In genomic region chr2:136058951-136059530, GRCh38 we compare ENCODE assay signal across 10 cellular contexts. TPM values are rescaled to one million over a fixed set of nuclear protein-coding genes. Genes with fewer than 3 reads are reported as not detected.
DNase-seq lines count a peak whose midpoint lies in the region; ATAC-seq, FAIRE-seq and TF ChIP-seq lines count a peak whose summit lies in the region.
"Had no signal": no experiment of that assay in that cellular context is flagged by ENCODE, and none has a peak within 500 bp of the region (broad histone marks: within the 10 kb centered on the region; RNA-seq: fewer than 3 reads in every experiment).

No MANE protein-coding gene starts in this region.

- TF ChIP-seq POLR2A in GM12891 (IDR thresholded peaks at IDR 0.05; ENCODE audit: low read depth, low read length): no peak

- no peak overlapping the region for H3K4me3 ChIP-seq in OCI-LY7 (ENCODE audit: low read depth, low read length, poor library complexity, severe bottlenecking)

- intact Hi-C loops in OCI-LY7 (cut with micrococcal nuclease; ENCODE audit: unreplicated experiment): no loop called here

- H2AFZ ChIP-seq in OCI-LY7 (ENCODE audit: low read length): peak overlapping the region; percentile 63; the same call in 1 of the 2 replicates
- H2AFZ ChIP-seq: parathyroid adenoma had no signal

- no peak for TF ChIP-seq CTCF in OCI-LY7 (conservative IDR thresholded peaks at IDR 0.05; ENCODE audit: low read length)

- H3K9me3 ChIP-seq in OCI-LY7 (ENCODE audit: low read length): no peaks in the 10 kb centered on the region

- no peaks in the 10 kb centered on the region for H3K9me2 ChIP-seq in OCI-LY7 (ENCODE audit: insufficient read depth, low read length)

- H3K27ac ChIP-seq in OCI-LY7 (ENCODE audit: low read depth, low read length, poor library complexity, severe bottlenecking): peak overlapping the region; percentile 6
- H3K27ac ChIP-seq: parathyroid adenoma had no signal

- DNase-seq in GM12891 (ENCODE audit: insufficient read length, low spot score) (no peak), OCI-LY7 (ENCODE audit: low spot score) (peak; percentile 59), NCI-H748 treated with DMSO at 0.1 percent for 48 hours (lab: John Stamatoyannopoulos, UW) (no peak), NCI-H2107 (lab: John Stamatoyannopoulos, UW) (no peak), NCI-H510A treated with DMSO at 0.1 percent for 48 hours (lab: John Stamatoyannopoulos, UW) (no peak)
- no peak for DNase-seq in stimulated activated CD4-positive, alpha-beta T cell treated with anti-CD3 and anti-CD28 coated beads, Interleukin-15, amount 100 ng/mL, for 24 hours

- peaks cover 54% of the 10 kb centered on the region for H3K4me1 ChIP-seq in OCI-LY7 (ENCODE audit: insufficient read depth, low read length, poor library complexity, severe bottlenecking)
- H3K4me1 ChIP-seq: parathyroid adenoma had no signal

- peak; percentile 57 for FAIRE-seq in GM12891 (lab: Jason Lieb, UNC)

- H3K36me3 ChIP-seq in OCI-LY7 (ENCODE audit: insufficient read depth, low read length): no peaks in the 10 kb centered on the region

- POLR2A ChIA-PET in OCI-LY7 (lab: Charles Lee): interaction anchor here (0.6 to 3.8 kb wide), 15 partner anchors 9 to 116 kb away, joined by 3 to 29 read pairs (median 4); no protein-coding TSS in a partner anchor

- no peaks in the 10 kb centered on the region for H4K20me1 ChIP-seq in OCI-LY7 (ENCODE audit: insufficient read depth, low read length)

- ATAC-seq in GM19395 (IDR thresholded peaks at IDR 0.05; ENCODE audit: unreplicated experiment): peak; percentile 63
- peak; percentile 52 for ATAC-seq in HG02981 (IDR thresholded peaks at IDR 0.05; ENCODE audit: unreplicated experiment)

- BruUV-seq in OCI-LY7 (replicated peaks; lab: Mats Ljungman, UMichigan): no TSS peak

- CTCF ChIA-PET in OCI-LY7 (lab: Charles Lee; ENCODE audit: unreplicated experiment): interaction anchor here (1.1 kb wide), 1 partner anchor 62 kb away, joined by 3 read pairs; no protein-coding TSS in a partner anchor

- no peaks in the 10 kb centered on the region for H3K79me2 ChIP-seq in OCI-LY7 (ENCODE audit: insufficient read depth, low read depth, low read length)
- H3K79me2 ChIP-seq: parathyroid adenoma had no signal

- peak overlapping the region; percentile 50 for H3K4me2 ChIP-seq in OCI-LY7 (ENCODE audit: low read length)

TF ChIP-seq in GM12891, 5 proteins besides CTCF, POLR2A, EP300 and RAD21:
- TF ChIP-seq PAX5 (IDR thresholded peaks at IDR 0.05; ENCODE audit: insufficient read depth, low read length, severe bottlenecking) (peak; percentile 35), TAF1 (IDR thresholded peaks at IDR 0.05; ENCODE audit: low read depth, low read length) (no peak), SPI1 (IDR thresholded peaks at IDR 0.05; ENCODE audit: low read depth, low read length) (peak; percentile 77)

RNA-seq across cellular contexts. Expression of gene CXCR4, which starts 58.9 kb away (rescaled TPM):
- 20.2 TPM for polyA plus RNA-seq in GM12891 (2012; ENCODE audit: low read depth, missing spikeins)
- total RNA-seq in OCI-LY7 (2014; rRNA removed; shearing (Covaris generic)): 367 and 432 TPM in 2 replicates
- 243 and 289 TPM in 2 replicates for total RNA-seq in OCI-LY7 (2022)
- total RNA-seq: HT1080 had no signal
